14 cellular contexts compared by ENCODE assay signal in genomic region chr7:2572101-2572842, GRCh38. TPM values are rescaled to one million over a fixed set of nuclear protein-coding genes. Genes with fewer than 3 reads are reported as not detected.
A peak's percentile ranks its signal among the peaks of the same experiment; 100 is the strongest.
DNase-seq lines count a peak whose midpoint lies in the region; ATAC-seq, FAIRE-seq and TF ChIP-seq lines count a peak whose summit lies in the region.
"Had no signal": no experiment of that assay in that cellular context is flagged by ENCODE, and none has a peak within 500 bp of the region (broad histone marks: within the 10 kb centered on the region; RNA-seq: fewer than 3 reads in every experiment).

No MANE protein-coding gene starts in this region.

- no peak overlapping the region for H3K4me3 Mint-ChIP-seq in activated CD4-positive, alpha-beta T cell treated with anti-CD3 and anti-CD28 coated beads, Interleukin-2, amount 10 ng/mL, durations not matched to agents 24 days and 14 days
- peak overlapping the region; percentile 49 for H3K4me3 Mint-ChIP-seq in progenitor cell of endocrine pancreas (ENCODE audit: low read depth)

- no peaks in the 10 kb centered on the region for H3K9me3 Mint-ChIP-seq in activated CD4-positive, alpha-beta T cell treated with anti-CD3 and anti-CD28 coated beads, Interleukin-2, amount 10 ng/mL, durations not matched to agents 24 days and 14 days
- no peaks in the 10 kb centered on the region for H3K9me3 Mint-ChIP-seq in progenitor cell of endocrine pancreas (ENCODE audit: low read depth)

- no peaks in the 10 kb centered on the region for H3K9me2 ChIP-seq in PC-3 (replicated peaks; ENCODE audit: low read length)

- TF ChIP-seq CTCF in PC-3 (conservative IDR thresholded peaks at IDR 0.05; ENCODE audit: low read depth, low read length) (no peak), epithelial cell of esophagus (IDR thresholded peaks at IDR 0.05; ENCODE audit: insufficient read depth, low read depth, low read length, missing control alignments) (no peak), progenitor cell of endocrine pancreas (IDR thresholded peaks at IDR 0.05; ENCODE audit: unreplicated experiment) (no peak), kidney (IDR thresholded peaks at IDR 0.05; ENCODE audit: borderline replicate concordance, extremely low read depth, insufficient read depth) (no peak)

- H3K27me3 Mint-ChIP-seq in activated CD4-positive, alpha-beta T cell treated with anti-CD3 and anti-CD28 coated beads, Interleukin-2, amount 10 ng/mL, durations not matched to agents 24 days and 14 days: no peaks in the 10 kb centered on the region
- no peaks in the 10 kb centered on the region for H3K27me3 Mint-ChIP-seq in progenitor cell of endocrine pancreas

- H3K4me3 ChIP-seq in PC-3 (ENCODE audit: low read length) (peak overlapping the region; percentile 52), epithelial cell of esophagus (ENCODE audit: low read length) (no peak overlapping the region), kidney (ENCODE audit: low read length in 2 of 2) (no peak overlapping the region)
- H3K4me3 ChIP-seq: ascending aorta, transverse colon had no signal

- H3K9me3 ChIP-seq in PC-3 (ENCODE audit: low read length) (no peaks in the 10 kb centered on the region), kidney (ENCODE audit: control insufficient read depth in 1 of 2, low read length in 2 of 2) (no peaks in the 10 kb centered on the region)
- H3K9me3 ChIP-seq: ascending aorta, transverse colon had no signal

- peak overlapping the region; percentile 69 for H3K4me2 ChIP-seq in PC-3 (ENCODE audit: low read length)

- peaks cover 4% of the 10 kb centered on the region for H3K4me1 Mint-ChIP-seq in activated CD4-positive, alpha-beta T cell treated with anti-CD3 and anti-CD28 coated beads, Interleukin-2, amount 10 ng/mL, durations not matched to agents 24 days and 14 days
- peaks cover 20% of the 10 kb centered on the region for H3K4me1 Mint-ChIP-seq in progenitor cell of endocrine pancreas (ENCODE audit: low read depth)

- intact Hi-C loops in activated CD4-positive, alpha-beta T cell treated with anti-CD3 and anti-CD28 coated beads, Interleukin-2, amount 10 ng/mL, durations not matched to agents 24 days and 14 days (cut with micrococcal nuclease): no loop called here
- intact Hi-C loops in PC-3 (cut with micrococcal nuclease): loop anchor here (5.0 kb wide), 1 partner anchor 60 kb away; the partner anchor contains the start of gene TTYH3
- intact Hi-C loops in kidney (cut with DNase I): no loop called here

- peak; percentile 22 to 25 for DNase-seq in activated CD4-positive, alpha-beta T cell treated with anti-CD3 and anti-CD28 coated beads for 4 hours
- no peak for DNase-seq in activated CD4-positive, alpha-beta T cell treated with anti-CD3 and anti-CD28 coated beads, Interleukin-2, amount 10 ng/mL, durations not matched to agents 24 days and 14 days
- DNase-seq in PC-3: peak; percentile 80
- peak; percentile 52 for DNase-seq in epithelial cell of esophagus (ENCODE audit: low read depth)
- no peak for DNase-seq in progenitor cell of endocrine pancreas (ENCODE audit: low spot score, unreplicated experiment)
- no peak for DNase-seq in NCI-H2107 treated with DMSO at 0.1 percent for 48 hours (lab: John Stamatoyannopoulos, UW; ENCODE audit: unreplicated experiment)
- DNase-seq in kidney: no peak
- DNase-seq: activated CD4-positive, CD25-positive, alpha-beta regulatory T cell treated with anti-CD3 and anti-CD28 coated beads, Interleukin-2, amount 50 U/mL, for 72 hours; SHP77 treated with DMSO at 0.1 percent for 48 hours; transverse colon had no signal

- CTCF ChIA-PET in PC-3 (lab: Charles Lee): no interaction called here

- peaks cover 7% of the 10 kb centered on the region for H3K36me3 Mint-ChIP-seq in activated CD4-positive, alpha-beta T cell treated with anti-CD3 and anti-CD28 coated beads, Interleukin-2, amount 10 ng/mL, durations not matched to agents 24 days and 14 days (ENCODE audit: low read depth)
- peaks cover 19% of the 10 kb centered on the region for H3K36me3 Mint-ChIP-seq in progenitor cell of endocrine pancreas (ENCODE audit: insufficient read depth)

- ATAC-seq in PC-3 (peak; percentile 86), HG03280 (IDR thresholded peaks at IDR 0.05; ENCODE audit: unreplicated experiment) (no peak)
- ATAC-seq: left lobe of liver had no signal

- H3K27ac Mint-ChIP-seq in activated CD4-positive, alpha-beta T cell treated with anti-CD3 and anti-CD28 coated beads, Interleukin-2, amount 10 ng/mL, durations not matched to agents 24 days and 14 days: no peak overlapping the region
- H3K27ac Mint-ChIP-seq in progenitor cell of endocrine pancreas: peak overlapping the region; percentile 76

- POLR2A ChIA-PET in PC-3 (lab: Charles Lee; ENCODE audit: unreplicated experiment): interaction anchor here (0.5 kb wide), 1 partner anchor 10 kb away, joined by 4 read pairs; no protein-coding TSS in a partner anchor

- H3K36me3 ChIP-seq in PC-3 (ENCODE audit: low read depth, low read length) (no peaks in the 10 kb centered on the region; the same call in 1 of the 2 replicates), kidney (ENCODE audit: control insufficient read depth in 1 of 2, insufficient read depth in 2 of 2, low read length in 2 of 2) (peaks cover 13 to 26% of the 10 kb centered on the region in 2 donors)

- H3K4me1 ChIP-seq in PC-3 (ENCODE audit: insufficient read depth, low read length) (peaks cover 17% of the 10 kb centered on the region), kidney (ENCODE audit: control insufficient read depth in 1 of 2, insufficient read depth in 1 of 2, low read depth in 1 of 2, low read length in 2 of 2) (no peaks in the 10 kb centered on the region)
- H3K4me1 ChIP-seq: ascending aorta had no signal

- no TSS peak for BruUV-seq in PC-3 (replicated peaks; lab: Mats Ljungman, UMichigan)

- H3K27me3 ChIP-seq in PC-3 (ENCODE audit: low read length): no peaks in the 10 kb centered on the region
- H3K27me3 ChIP-seq: ascending aorta, transverse colon had no signal

- H3K9ac ChIP-seq in PC-3 (ENCODE audit: low read length): peak overlapping the region; percentile 45
- H3K9ac ChIP-seq in kidney (ENCODE audit: low read length in 2 of 2): no peak overlapping the region

- no peaks in the 10 kb centered on the region for H4K20me1 ChIP-seq in PC-3 (ENCODE audit: low read length)

- peak overlapping the region; percentile 66 for H2AFZ ChIP-seq in PC-3 (ENCODE audit: low read length)

- H3K79me2 ChIP-seq in PC-3 (ENCODE audit: low read length): no peaks in the 10 kb centered on the region

- no peaks in the 10 kb centered on the region for H3F3A ChIP-seq in PC-3 (ENCODE audit: low read length, unreplicated experiment)

- H3K27ac ChIP-seq in PC-3 (ENCODE audit: low read length) (peak overlapping the region; percentile 86), kidney (ENCODE audit: low read depth in 2 of 2, low read length in 2 of 2) (no peak overlapping the region)
- H3K27ac ChIP-seq: ascending aorta, transverse colon had no signal

- FAIRE-seq in kidney (lab: Jason Lieb, UNC): no peak
- FAIRE-seq: A204.1 had no signal

RNA-seq across cellular contexts. Expression of gene IQCE, which starts 13.5 kb away (rescaled TPM):
- total RNA-seq in activated CD4-positive, alpha-beta T cell treated with anti-CD3 and anti-CD28 coated beads, Interleukin-2, amount 10 ng/mL, durations not matched to agents 24 days and 14 days: 11.7 and 12.3 TPM in 2 replicates
- total RNA-seq in PC-3 (2014; rRNA removed): 9.7 and 24.7 TPM in 2 replicates
- 32.5 and 33.5 TPM in 2 replicates for total RNA-seq in progenitor cell of endocrine pancreas
- 27.8 TPM for total RNA-seq in kidney
- 6.1 TPM for polyA plus RNA-seq in kidney (ENCODE audit: insufficient read depth, low read depth, low replicate concordance)

RNA-seq across cellular contexts. Expression of gene BRAT1, which starts 16.9 kb away (rescaled TPM):
- 39.5 and 40.9 TPM in 2 replicates for total RNA-seq in activated CD4-positive, alpha-beta T cell treated with anti-CD3 and anti-CD28 coated beads, Interleukin-2, amount 10 ng/mL, durations not matched to agents 24 days and 14 days
- total RNA-seq in PC-3 (2014; rRNA removed): 65.2 and 76.3 TPM in 2 replicates
- total RNA-seq in progenitor cell of endocrine pancreas: 43.1 and 43.7 TPM in 2 replicates
- total RNA-seq in kidney: 23.7 TPM
- polyA plus RNA-seq in kidney (ENCODE audit: insufficient read depth, low read depth, low replicate concordance): 18.7 TPM

RNA-seq across cellular contexts. Expression of gene LFNG, which starts 52.7 kb away (rescaled TPM):
- 33.9 and 34.2 TPM in 2 replicates for total RNA-seq in activated CD4-positive, alpha-beta T cell treated with anti-CD3 and anti-CD28 coated beads, Interleukin-2, amount 10 ng/mL, durations not matched to agents 24 days and 14 days
- total RNA-seq in PC-3 (2014; rRNA removed) (4.8 and 7.7 TPM in 2 replicates), progenitor cell of endocrine pancreas (9.7 and 10.6 TPM in 2 replicates), kidney (18.4 TPM)
- 5.0 TPM for polyA plus RNA-seq in kidney (ENCODE audit: insufficient read depth, low read depth, low replicate concordance)

RNA-seq across cellular contexts. Expression of gene TTYH3, which starts 59.5 kb away (rescaled TPM):
- total RNA-seq in activated CD4-positive, alpha-beta T cell treated with anti-CD3 and anti-CD28 coated beads, Interleukin-2, amount 10 ng/mL, durations not matched to agents 24 days and 14 days: 35.6 and 38.0 TPM in 2 replicates
- total RNA-seq in PC-3 (2014; rRNA removed): 25.0 and 41.4 TPM in 2 replicates
- 166 and 170 TPM in 2 replicates for total RNA-seq in progenitor cell of endocrine pancreas
- 55.0 TPM for total RNA-seq in kidney
- polyA plus RNA-seq in kidney (ENCODE audit: insufficient read depth, low read depth, low replicate concordance): 22.5 TPM

Comparison
In these comparisons a context has a peak if more than half of its experiments do, and no peak if none do; other contexts are left out.
1. DNase-seq: peak in activated CD4-positive, alpha-beta T cell treated with anti-CD3 and anti-CD28 coated beads for 4 hours (2 of 2), PC-3 (single experiment) and epithelial cell of esophagus (single experiment); none in activated CD4-positive, alpha-beta T cell treated with anti-CD3 and anti-CD28 coated beads, Interleukin-2, amount 10 ng/mL, durations not matched to agents 24 days and 14 days (single experiment), progenitor cell of endocrine pancreas (single experiment), NCI-H2107 treated with DMSO at 0.1 percent for 48 hours (single experiment) and kidney (single experiment).